ENCODE assay signal across 9 cellular contexts in the genomic region with DNA sequence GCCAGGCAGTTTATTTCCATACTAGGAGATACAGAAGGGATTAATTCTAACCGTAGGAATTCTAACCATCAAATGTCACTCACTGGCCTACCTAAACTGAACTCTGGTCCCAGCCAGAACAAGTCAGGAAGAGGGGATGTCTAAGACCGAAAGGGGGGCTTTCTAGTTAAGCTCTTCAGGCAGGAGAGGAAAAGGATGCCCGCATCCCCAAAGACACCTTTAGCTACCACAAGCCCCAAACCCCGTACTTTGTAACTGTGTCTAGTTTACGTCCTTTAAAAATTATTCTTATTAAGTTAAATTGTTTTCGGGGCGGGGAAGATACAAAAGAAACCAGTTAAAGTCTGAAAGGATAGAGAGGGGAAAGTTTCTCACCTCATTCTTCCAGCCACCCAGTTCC. TPM values are rescaled to one million over a fixed set of nuclear protein-coding genes. Genes with fewer than 3 reads are reported as not detected.
DNase-seq lines count a peak whose midpoint lies in the region; ATAC-seq and TF ChIP-seq lines count a peak whose summit lies in the region.
"Had no signal": no experiment of that assay in that cellular context is flagged by ENCODE, and none has a peak within 500 bp of the region (broad histone marks: within the 10 kb centered on the region; RNA-seq: fewer than 3 reads in every experiment).

No MANE protein-coding gene starts in this region.

- H3K27ac ChIP-seq in Panc1 (ENCODE audit: low read length), result peak overlapping the region; percentile 75
- peak overlapping the region; percentile 95 to 99 (median 98) for H3K27ac ChIP-seq in esophagus squamous epithelium
- H3K27ac ChIP-seq in psoas muscle, result peak overlapping the region; percentile 99

- intact Hi-C loops in Panc1 (cut with micrococcal nuclease; ENCODE audit: unreplicated experiment), result no loop called here
- intact Hi-C loops in esophagus squamous epithelium (cut with DNase I), result no loop called here
- intact Hi-C loops in psoas muscle (cut with DNase I), result loop anchor here in 1 of 2 donors (10.0 kb wide), 1 partner anchor 464 kb away; the partner anchor contains the start of gene BLTP3A

- no peak for TF ChIP-seq POLR2A in esophagus squamous epithelium (IDR thresholded peaks at IDR 0.05)

- H3K36me3 ChIP-seq in Panc1 (ENCODE audit: control insufficient read depth, insufficient read depth, low read length), result no peaks in the 10 kb centered on the region
- no peaks in the 10 kb centered on the region for H3K36me3 ChIP-seq in esophagus squamous epithelium
- H3K36me3 ChIP-seq in psoas muscle (ENCODE audit: insufficient read depth in 1 of 2, low read depth in 1 of 2), result no peaks in the 10 kb centered on the region

- in situ Hi-C loops in Panc1 (cut with HindIII; ENCODE audit: low pct_unique_long_range_greater_than_20kb, low sequenced_read_pairs), result no loop called here
- in situ Hi-C loops in GM13977 (cut with MboI; ENCODE audit: low pct_unique_long_range_greater_than_20kb, low sequenced_read_pairs, unreplicated experiment), result no loop called here

- POLR2A ChIA-PET in Panc1 (lab: Charles Lee), result interaction anchor here (0.5 to 1.1 kb wide), 2 partner anchors 370 to 746 kb away, joined by 3 to 7 read pairs; partner anchors contain the start of gene TAF11

- H3K27me3 ChIP-seq in Panc1 (ENCODE audit: control insufficient read depth, insufficient read depth, low read length) (no peaks in the 10 kb centered on the region), esophagus squamous epithelium (no peaks in the 10 kb centered on the region), psoas muscle (ENCODE audit: insufficient read depth in 3 of 3, low read length in 2 of 3) (no peaks in the 10 kb centered on the region)

- peak overlapping the region; percentile 74 to 82 for H3K4me3 ChIP-seq in Panc1 (ENCODE audit: low read depth in 2 of 2, low read length in 2 of 2)
- H3K4me3 ChIP-seq in esophagus squamous epithelium, result peak overlapping the region; percentile 60 to 96 (median 94)
- peak overlapping the region; percentile 95 for H3K4me3 ChIP-seq in psoas muscle

- WGBS in esophagus squamous epithelium, 2 donors, result 36 to 45% methylated on average over 7 of the region's 7 CpGs
- WGBS in psoas muscle, 3 donors, result 39 to 46% (median 44%) methylated on average over 7 of the region's 7 CpGs

- peak; percentile 13 for DNase-seq in ELR (ENCODE audit: low read depth)
- no peak for DNase-seq in Panc1 (ENCODE audit: low read depth, low spot score)
- no peak for DNase-seq in esophagus squamous epithelium (lab: John Stamatoyannopoulos, UW)
- no peak for DNase-seq in psoas muscle
- DNase-seq in DMS79 (lab: John Stamatoyannopoulos, UW), result no peak
- DNase-seq in NCI-H774 (lab: John Stamatoyannopoulos, UW), result no peak
- no peak for DNase-seq in GM19240 (ENCODE audit: insufficient read length, low spot score)
- DNase-seq in GM13977 (ENCODE audit: low spot score), result no peak

- H3K4me1 ChIP-seq in Panc1 (ENCODE audit: control insufficient read depth, insufficient read depth, low read length), result peaks cover 20% of the 10 kb centered on the region
- peaks cover 0 to 32% (median 10%) of the 10 kb centered on the region in 3 donors for H3K4me1 ChIP-seq in esophagus squamous epithelium
- H3K4me1 ChIP-seq in psoas muscle, result peaks cover 31% of the 10 kb centered on the region

- CTCF ChIA-PET in Panc1 (lab: Charles Lee), result interaction anchor here (1.6 kb wide), 1 partner anchor 34 kb away, joined by 3 read pairs; no protein-coding TSS in a partner anchor

- TSS peak; percentile 89 for BruUV-seq in Panc1 (replicated peaks; lab: Mats Ljungman, UMichigan)

- no peak for TF ChIP-seq CTCF in Panc1 (IDR thresholded peaks at IDR 0.05)
- TF ChIP-seq CTCF in esophagus squamous epithelium (IDR thresholded peaks at IDR 0.05), result no peak
- no peak for TF ChIP-seq CTCF in psoas muscle (IDR thresholded peaks at IDR 0.05)
- TF ChIP-seq CTCF in GM13977 (IDR thresholded peaks at IDR 0.05; ENCODE audit: extremely low read depth, insufficient read depth, missing control alignments), result no peak

- no peak for ATAC-seq in Panc1
- ATAC-seq in psoas muscle, result no peak

- H3K9me3 ChIP-seq in Panc1 (ENCODE audit: control insufficient read depth, insufficient read depth, low read depth, low read length) (no peaks in the 10 kb centered on the region), esophagus squamous epithelium (no peaks in the 10 kb centered on the region), psoas muscle (no peaks in the 10 kb centered on the region)

RNA-seq across cellular contexts. Expression of gene ZNF76, which starts 1.2 kb away (rescaled TPM):
- 41.5 TPM for total RNA-seq in Panc1 (2021; ENCODE audit: unreplicated experiment)
- 43.6 TPM for polyA plus RNA-seq in Panc1 (2012; ENCODE audit: insufficient read length)
- 10 to 100 TPM; 10.1 to 25.0 (median 10.9) TPM for total RNA-seq in esophagus squamous epithelium
- total RNA-seq in psoas muscle, result 10 to 100 TPM; 17.9 to 25.0 (median 22.5) TPM
- polyA plus RNA-seq in psoas muscle, result 10 to 100 TPM; 22.3 to 37.3 (median 24.6) TPM

RNA-seq across cellular contexts. Expression of gene DEF6, which starts 39.3 kb away (rescaled TPM):
- 0.59 TPM for total RNA-seq in Panc1 (2021; ENCODE audit: unreplicated experiment)
- not detected for polyA plus RNA-seq in Panc1 (2012; ENCODE audit: insufficient read length)
- 10 to 100 TPM; 20.5 to 38.0 (median 25.2) TPM for total RNA-seq in esophagus squamous epithelium
- 1 to 10 TPM in 1 of 4 donors, under 1 TPM in 3; 0.46 to 1.6 (median 0.64) TPM for total RNA-seq in psoas muscle
- 1 to 10 TPM in 1 of 3 donors, under 1 TPM in 2; 0.43 to 1.3 (median 0.69) TPM for polyA plus RNA-seq in psoas muscle

RNA-seq across cellular contexts. Expression of gene SCUBE3, which starts 44.6 kb away (rescaled TPM):
- 1.6 TPM for total RNA-seq in Panc1 (2021; ENCODE audit: unreplicated experiment)
- 3.1 TPM for polyA plus RNA-seq in Panc1 (2012; ENCODE audit: insufficient read length)
- total RNA-seq in esophagus squamous epithelium, result under 1 TPM in 2 of 4 donors, not detected in 2; 0.03 to 0.19 TPM
- total RNA-seq in psoas muscle, result under 1 TPM in 2 of 4 donors, not detected in 2; 0.10 to 0.21 TPM
- under 1 TPM; 0.01 to 0.04 (median 0.01) TPM for polyA plus RNA-seq in psoas muscle
- total RNA-seq: T-helper 2 cell treated with Interferon-gamma antibody and Interleukin-4, amounts not matched to agents 100 ng/mL and 5 ng/mL, for 36 hours had no signal

Comparison
In these comparisons a context has a peak if more than half of its experiments do, and no peak if none do; other contexts are left out.
1. RNA of gene DEF6, which starts 39.3 kb away (total RNA-seq): 20.5 to 38.0 TPM in esophagus squamous epithelium; 0.46 to 1.6 TPM in psoas muscle and 0.59 TPM in Panc1 (single experiment); every median in the first group is over 4 times any median in the second.
2. Peak in every context shown above with its lines, with median percentiles within 50 percentile points of each other: H3K27ac ChIP-seq and H3K4me3 ChIP-seq.